Comparison of ENCODE assay signal across 8 cellular contexts in the genomic region with DNA sequence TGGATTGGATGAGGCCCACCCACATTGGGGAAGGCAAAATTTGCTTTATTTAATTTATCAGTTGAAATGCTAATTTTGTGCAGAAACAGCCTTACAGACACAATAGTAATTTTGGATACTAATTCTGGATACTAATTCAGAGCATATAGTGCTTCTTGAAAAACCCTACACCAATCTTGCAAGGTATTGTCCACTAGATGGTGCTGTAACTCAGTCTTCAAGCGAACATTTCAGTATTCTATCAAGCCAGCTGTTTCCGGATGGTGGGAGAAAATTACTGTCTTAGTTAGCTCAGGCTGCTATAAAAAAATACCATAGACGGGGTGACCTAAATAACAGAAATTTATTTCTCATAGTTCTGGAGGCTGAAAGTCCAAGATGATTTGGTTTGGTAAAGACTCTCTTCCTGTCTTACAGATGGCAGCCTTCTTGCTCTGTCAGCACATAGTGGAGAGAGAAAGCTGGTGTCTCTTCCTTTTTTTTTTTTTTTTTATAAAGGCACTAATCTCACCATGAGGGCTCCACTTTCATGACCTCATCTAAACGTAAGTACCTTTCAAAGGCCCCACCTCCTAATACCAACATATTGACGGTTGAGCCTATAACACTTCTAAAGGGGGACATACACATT.
DNase-seq lines count a peak whose midpoint lies in the region; ATAC-seq and TF ChIP-seq lines count a peak whose summit lies in the region.

No MANE protein-coding gene starts in this region.

- peaks cover 0 to 11% (median 10%) of the 10 kb centered on the region in 7 donors for H3K9me3 Mint-ChIP-seq in CD14-positive monocyte

- no peak overlapping the region for H3K4me3 ChIP-seq in GM12864 (ENCODE audit: low read depth, low read length)

- intact Hi-C loops in CD14-positive monocyte (cut with micrococcal nuclease): no loop called here

- H3K4me3 Mint-ChIP-seq in CD14-positive monocyte: no peak overlapping the region

- no peak overlapping the region for H3K27ac Mint-ChIP-seq in CD14-positive monocyte

- H3K36me3 Mint-ChIP-seq in CD14-positive monocyte: no peaks in the 10 kb centered on the region

- no peaks in the 10 kb centered on the region for H3K4me1 Mint-ChIP-seq in CD14-positive monocyte

- H3K27me3 Mint-ChIP-seq in CD14-positive monocyte (ENCODE audit: low read depth in 3 of 3): no peaks in the 10 kb centered on the region

- ATAC-seq in left lobe of liver: peak; percentile 91

- TF ChIP-seq CTCF in GM12864 (IDR thresholded peaks at IDR 0.05; ENCODE audit: low read depth, low read length, missing control alignments) (peak; percentile 17), LNCAP (IDR thresholded peaks at IDR 0.05) (peak; percentile 65; the same call in 1 of the 2 replicates), CD14-positive monocyte (IDR thresholded peaks at IDR 0.05) (no peak)

- DNase-seq in GM12864 (ENCODE audit: low read depth) (no peak), SW 1271 (lab: John Stamatoyannopoulos, UW) (peak; percentile 36 to 86), left lobe of liver (ENCODE audit: low spot score) (no peak), cerebellum (ENCODE audit: low spot score) (no peak), CD14-positive monocyte (ENCODE audit: low spot score) (no peak), NCI-H2196 treated with DMSO at 0.1 percent for 48 hours (lab: John Stamatoyannopoulos, UW; ENCODE audit: unreplicated experiment) (no peak)
- DNase-seq in activated effector memory CD4-positive, alpha-beta T cell treated with Interleukin-2 at 50 U/mL for 16 hours: no peak

Comparison
In these comparisons a context has a peak if more than half of its experiments do, and no peak if none do; other contexts are left out.
1. DNase-seq: peak in SW 1271 (2 of 2); none in GM12864 (single experiment), left lobe of liver (single experiment), activated effector memory CD4-positive, alpha-beta T cell treated with Interleukin-2 at 50 U/mL for 16 hours (single experiment), cerebellum (single experiment), CD14-positive monocyte (single experiment) and NCI-H2196 treated with DMSO at 0.1 percent for 48 hours (single experiment).